Comparison of ENCODE assay signal across 10 cellular contexts in genomic region chr1:25802915-25803314, GRCh38. TPM values are rescaled to one million over a fixed set of nuclear protein-coding genes. Genes with fewer than 3 reads are reported as not detected.
DNase-seq lines count a peak whose midpoint lies in the region; ATAC-seq and TF ChIP-seq lines count a peak whose summit lies in the region.
"Had no signal": no experiment of that assay in that cellular context is flagged by ENCODE, and none has a peak within 500 bp of the region (broad histone marks: within the 10 kb centered on the region; RNA-seq: fewer than 3 reads in every experiment).

No MANE protein-coding gene starts in this region.

- H3K36me3 ChIP-seq in A673 (ENCODE audit: insufficient read depth, low read length, poor library complexity, severe bottlenecking) (peaks cover 3% of the 10 kb centered on the region), GM23248 (ENCODE audit: low read depth) (no peaks in the 10 kb centered on the region), gastroesophageal sphincter (peaks cover 0 to 30% of the 10 kb centered on the region in 2 donors)

- CTCF ChIA-PET in A673 (lab: Charles Lee) = no interaction called here

- H3K9ac ChIP-seq in GM23248 = no peak overlapping the region

- no peaks in the 10 kb centered on the region for H3K9me2 ChIP-seq in GM23248 (ENCODE audit: insufficient read depth)

- H3K4me1 Mint-ChIP-seq in activated naive CD8-positive, alpha-beta T cell treated with anti-CD3 and anti-CD28 coated beads, Interleukin-2, amount 50 U/mL, for 24 hours = peaks cover 40% of the 10 kb centered on the region

- BruUV-seq in A673 (replicated peaks; lab: Mats Ljungman, UMichigan) = TSS peak; percentile 65

- H3K27ac ChIP-seq in A673 (ENCODE audit: low read depth, low read length, poor library complexity, severe bottlenecking) (no peak overlapping the region), GM23248 (no peak overlapping the region), gastroesophageal sphincter (peak overlapping the region in 2 of 4 donors; percentile 3 to 12)

- H3K4me3 ChIP-seq in A673 (ENCODE audit: low read depth, low read length, poor library complexity, severe bottlenecking) = no peak overlapping the region
- H3K4me3 ChIP-seq in GM23248 = no peak overlapping the region
- H3K4me3 ChIP-seq in gastroesophageal sphincter = no peak overlapping the region

- H3K36me3 Mint-ChIP-seq in activated naive CD8-positive, alpha-beta T cell treated with anti-CD3 and anti-CD28 coated beads, Interleukin-2, amount 50 U/mL, for 24 hours (ENCODE audit: low read depth) = no peaks in the 10 kb centered on the region

- no peak for TF ChIP-seq POLR2A in gastroesophageal sphincter (IDR thresholded peaks at IDR 0.05)

- no peaks in the 10 kb centered on the region for H3K9me3 ChIP-seq in A673 (ENCODE audit: low read depth, low read length, poor library complexity, severe bottlenecking)
- H3K9me3 ChIP-seq in GM23248 (ENCODE audit: low read depth) = no peaks in the 10 kb centered on the region
- H3K9me3 ChIP-seq in gastroesophageal sphincter = no peaks in the 10 kb centered on the region

- H3K27me3 Mint-ChIP-seq in activated naive CD8-positive, alpha-beta T cell treated with anti-CD3 and anti-CD28 coated beads, Interleukin-2, amount 50 U/mL, for 24 hours = peaks cover 3% of the 10 kb centered on the region

- no peak for DNase-seq in A673 (ENCODE audit: low spot score)
- DNase-seq in DMS153 treated with DMSO at 0.1 percent for 48 hours (lab: John Stamatoyannopoulos, UW; ENCODE audit: unreplicated experiment) = peak; percentile 15
- no peak for DNase-seq in activated naive CD8-positive, alpha-beta T cell treated with anti-CD3 and anti-CD28 coated beads, Interleukin-2, amount 50 U/mL, for 24 hours
- DNase-seq in GM23248 = no peak
- DNase-seq in LoVo (ENCODE audit: low spot score) = no peak
- no peak for DNase-seq in effector CD4-positive, alpha-beta T cell
- DNase-seq: activated effector memory CD4-positive, alpha-beta T cell treated with Interleukin-2 at 50 U/mL for 16 hours; endodermal cell had no signal

- TF ChIP-seq EP300 in gastroesophageal sphincter (IDR thresholded peaks at IDR 0.05) = no peak

- H3K4me2 ChIP-seq in GM23248 (ENCODE audit: unreplicated experiment) = no peak overlapping the region

- H3K9me3 Mint-ChIP-seq in activated naive CD8-positive, alpha-beta T cell treated with anti-CD3 and anti-CD28 coated beads, Interleukin-2, amount 50 U/mL, for 24 hours = no peaks in the 10 kb centered on the region
- H3K9me3 Mint-ChIP-seq: endodermal cell had no signal

- H2AFZ ChIP-seq in GM23248 = no peak overlapping the region

- peaks cover 6% of the 10 kb centered on the region for H3K4me1 ChIP-seq in A673 (ENCODE audit: insufficient read depth, low read length, poor library complexity, severe bottlenecking)
- peaks cover 27% of the 10 kb centered on the region for H3K4me1 ChIP-seq in GM23248 (ENCODE audit: insufficient read depth)
- H3K4me1 ChIP-seq in gastroesophageal sphincter = peaks cover 0 to 94% (median 35%) of the 10 kb centered on the region in 3 donors

- no peak for TF ChIP-seq CTCF in A673 (conservative IDR thresholded peaks at IDR 0.05; ENCODE audit: low read depth, low read length)
- no peak for TF ChIP-seq CTCF in gastroesophageal sphincter (IDR thresholded peaks at IDR 0.05)

- POLR2A ChIA-PET in A673 (lab: Charles Lee; ENCODE audit: low non-redundant PET) = no interaction called here

- 73 to 79% methylated on average over 6 of the region's 6 CpGs for WGBS in GM23248 (ENCODE audit: low coverage in 1 of 2, low lambda C conversion rate in 2 of 2, missing lambda C conversion rate in 2 of 2), 2 experiments
- WGBS in gastroesophageal sphincter (ENCODE audit: low coverage in 1 of 2), 2 donors = 58 to 79% methylated on average over 2 to 4 of the region's 6 CpGs

- peaks cover 28% of the 10 kb centered on the region for H3K79me2 ChIP-seq in GM23248 (ENCODE audit: insufficient read depth)

- intact Hi-C loops in A673 (cut with micrococcal nuclease; ENCODE audit: unreplicated experiment) = loop anchor here (2.0 kb wide), 1 partner anchor 194 kb away; no protein-coding TSS in a partner anchor

- H4K20me1 ChIP-seq in GM23248 (ENCODE audit: insufficient read depth) = no peaks in the 10 kb centered on the region

- in situ Hi-C loops in GM23248 (cut with MboI) = loop anchor here (25.0 kb wide), 1 partner anchor 566 kb away; the partner anchor contains the start of genes RSRP1 and SYF2

- peaks cover 30% of the 10 kb centered on the region for H3F3A ChIP-seq in GM23248 (ENCODE audit: insufficient read depth)

- ATAC-seq in HG03066 (IDR thresholded peaks at IDR 0.05; ENCODE audit: low read depth, unreplicated experiment) (peak; percentile 46), gastroesophageal sphincter (no peak)
- ATAC-seq in activated naive CD8-positive, alpha-beta T cell treated with anti-CD3 and anti-CD28 coated beads, Interleukin-2, amount 50 U/mL, for 24 hours = no peak

- peak overlapping the region; percentile 3 for H3K4me3 Mint-ChIP-seq in activated naive CD8-positive, alpha-beta T cell treated with anti-CD3 and anti-CD28 coated beads, Interleukin-2, amount 50 U/mL, for 24 hours
- H3K4me3 Mint-ChIP-seq: endodermal cell had no signal

- H3K27ac Mint-ChIP-seq in activated naive CD8-positive, alpha-beta T cell treated with anti-CD3 and anti-CD28 coated beads, Interleukin-2, amount 50 U/mL, for 24 hours = no peak overlapping the region
- H3K27ac Mint-ChIP-seq: endodermal cell had no signal

- H3K27me3 ChIP-seq in A673 (replicated peaks; ENCODE audit: insufficient read depth, low read depth, low read length, poor library complexity) = no peaks in the 10 kb centered on the region
- H3K27me3 ChIP-seq in GM23248 (replicated peaks; ENCODE audit: insufficient read depth) = no peaks in the 10 kb centered on the region
- no peaks in the 10 kb centered on the region for H3K27me3 ChIP-seq in gastroesophageal sphincter

RNA-seq across cellular contexts. Expression of gene SELENON, which starts 2.9 kb away (rescaled TPM):
- 50.4 and 61.5 TPM in 2 replicates for total RNA-seq in A673 (2021)
- total RNA-seq in GM23248 (2014; rRNA removed; shearing (Covaris generic)) = 45.3 and 49.7 TPM in 2 replicates
- polyA plus RNA-seq in GM23248 (2016; fragmentation: Nextera tagmentation; extraction: Ambion mirVana) = 8.3 and 9.0 TPM in 2 replicates
- total RNA-seq in gastroesophageal sphincter = 10 to 100 TPM; 33.5 to 82.8 (median 39.4) TPM

RNA-seq across cellular contexts. Expression of gene MTFR1L, which starts 16.8 kb away (rescaled TPM):
- total RNA-seq in A673 (2021) = 45.0 and 51.6 TPM in 2 replicates
- 57.2 and 58.3 TPM in 2 replicates for total RNA-seq in GM23248 (2014; rRNA removed; shearing (Covaris generic))
- 74.2 and 78.1 TPM in 2 replicates for polyA plus RNA-seq in GM23248 (2016; fragmentation: Nextera tagmentation; extraction: Ambion mirVana)
- 100 to 1,000 TPM in 2 of 4 donors, 10 to 100 TPM in 2; 83.2 to 128 (median 101) TPM for total RNA-seq in gastroesophageal sphincter

RNA-seq across cellular contexts. Expression of gene AUNIP, which starts 56.3 kb away (rescaled TPM):
- total RNA-seq in A673 (2021) (17.7 and 18.9 TPM in 2 replicates), gastroesophageal sphincter (1 to 10 TPM in 1 of 4 donors, under 1 TPM in 1, not detected in 2; 0.52 to 1.1 TPM)
- total RNA-seq in GM23248 (2014; rRNA removed; shearing (Covaris generic)) = 1.6 and 2.2 TPM in 2 replicates
- polyA plus RNA-seq in GM23248 (2016; fragmentation: Nextera tagmentation; extraction: Ambion mirVana) = 2.3 and 3.2 TPM in 2 replicates
